ENCODE assay signal across 21 cellular contexts in the genomic region with DNA sequence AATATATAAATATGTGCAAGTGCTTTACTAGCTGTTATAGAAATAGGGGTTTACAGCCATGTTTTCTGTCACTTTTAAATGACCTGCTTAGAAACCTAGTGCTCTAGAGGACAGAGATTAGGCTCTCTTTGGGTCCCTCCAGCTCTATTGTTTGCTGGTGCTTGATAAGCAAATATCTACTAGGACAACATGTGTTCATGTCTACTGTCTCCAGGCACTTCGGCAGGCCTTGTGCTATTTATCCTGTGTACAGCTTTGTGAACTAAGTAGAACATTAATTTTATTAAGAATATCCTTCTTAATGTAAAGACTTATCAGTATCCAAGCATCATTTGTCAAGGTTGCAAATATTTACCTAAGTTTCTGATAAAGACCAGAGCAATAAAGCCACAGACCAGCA. TPM values are rescaled to one million over a fixed set of nuclear protein-coding genes. Genes with fewer than 3 reads are reported as not detected.
DNase-seq lines count a peak whose midpoint lies in the region; ATAC-seq, FAIRE-seq and TF ChIP-seq lines count a peak whose summit lies in the region.
"Had no signal": no experiment of that assay in that cellular context is flagged by ENCODE, and none has a peak within 500 bp of the region (broad histone marks: within the 10 kb centered on the region; RNA-seq: fewer than 3 reads in every experiment).

No MANE protein-coding gene starts in this region.

- peaks cover 32% of the 10 kb centered on the region for H3K4me1 Mint-ChIP-seq in progenitor cell of endocrine pancreas (ENCODE audit: low read depth)
- H3K4me1 Mint-ChIP-seq: CD14-positive monocyte; CD8-positive, alpha-beta memory T cell had no signal

- H3K27ac ChIP-seq in BLaER1: peak overlapping the region; percentile 73
- peak overlapping the region in 2 of 11 experiments; percentile 0 to 21; a peak in 1 of 22 replicates for H3K27ac ChIP-seq in BLaER1 treated with 17β-estradiol and CSF1 and Interleukin-3, amounts not matched to agents 10 nM and 100 nM
- no peak overlapping the region for H3K27ac ChIP-seq in K562 (ENCODE audit: extremely low read depth, low read depth, low read length)

- H3K9me3 Mint-ChIP-seq in progenitor cell of endocrine pancreas (ENCODE audit: low read depth): peaks cover 18% of the 10 kb centered on the region
- H3K9me3 Mint-ChIP-seq: CD4-positive, alpha-beta T cell had no signal

- TF ChIP-seq CTCF in K562 (IDR thresholded peaks at IDR 0.05 in 2 of 3, conservative IDR thresholded peaks at IDR 0.05 in 1 of 3; ENCODE audit: insufficient read depth in 2 of 3, low read depth in 1 of 3, low read length in 3 of 3): no peak
- no peak for TF ChIP-seq CTCF in progenitor cell of endocrine pancreas (IDR thresholded peaks at IDR 0.05; ENCODE audit: unreplicated experiment)

- no peak for TF ChIP-seq EP300 in K562 (IDR thresholded peaks at IDR 0.05; ENCODE audit: low read length)

- no peaks in the 10 kb centered on the region for H3K27me3 ChIP-seq in BLaER1
- no peaks in the 10 kb centered on the region for H3K27me3 ChIP-seq in BLaER1 treated with 17β-estradiol and CSF1 and Interleukin-3, amounts not matched to agents 10 nM and 100 nM
- no peaks in the 10 kb centered on the region for H3K27me3 ChIP-seq in K562 (ENCODE audit: control insufficient read depth in 2 of 2, insufficient read depth in 2 of 2, low read length in 2 of 2)

- peak overlapping the region; percentile 50 for H3K27ac Mint-ChIP-seq in progenitor cell of endocrine pancreas
- H3K27ac Mint-ChIP-seq: CD14-positive monocyte; CD4-positive, alpha-beta T cell; CD8-positive, alpha-beta memory T cell; GM23338; H9 had no signal

- TF ChIP-seq POLR2A in K562 (conservative IDR thresholded peaks at IDR 0.05): no peak

- intact Hi-C loops in K562 (cut with micrococcal nuclease): no loop called here

- BruUV-seq in K562 (replicated peaks; lab: Mats Ljungman, UMichigan): no TSS peak

- H3K4me2 ChIP-seq in BLaER1 (peak overlapping the region; percentile 9; the same call in 1 of the 2 replicates), K562 (ENCODE audit: insufficient read depth, low read length) (peak overlapping the region; percentile 13)
- peak overlapping the region in 6 of 11 experiments; percentile 2 to 90 (median 50); a peak in 5 of 22 replicates for H3K4me2 ChIP-seq in BLaER1 treated with 17β-estradiol and CSF1 and Interleukin-3, amounts not matched to agents 10 nM and 100 nM
- H3K4me2 ChIP-seq: GM23338 had no signal

- H3K9me3 ChIP-seq in BLaER1: peaks cover 27% of the 10 kb centered on the region
- H3K9me3 ChIP-seq in BLaER1 treated with 17β-estradiol and CSF1 and Interleukin-3, amounts not matched to agents 10 nM and 100 nM (replicated peaks in 1 of 11): peaks cover 18 to 36% (median 27%) of the 10 kb centered on the region in 11 experiments; a peak in 21 of 22 replicates
- H3K9me3 ChIP-seq in K562 (replicated peaks; ENCODE audit: control insufficient read depth, insufficient read depth, low read depth, low read length): no peaks in the 10 kb centered on the region; the same call in 1 of the 2 replicates

- H3K36me3 ChIP-seq in BLaER1 (peaks cover 12% of the 10 kb centered on the region; the same call in 1 of the 2 replicates), K562 (ENCODE audit: control insufficient read depth, insufficient read depth, low read length) (no peaks in the 10 kb centered on the region)
- peaks cover 0 to 14% (median 0%) of the 10 kb centered on the region in 11 experiments; a peak in 2 of 22 replicates for H3K36me3 ChIP-seq in BLaER1 treated with 17β-estradiol and CSF1 and Interleukin-3, amounts not matched to agents 10 nM and 100 nM

- CTCF ChIA-PET in K562 (lab: Yijun Ruan, JAX; ENCODE audit: low intra/inter-chr PET ratio): no interaction called here

- DNase-seq in K562 (ENCODE audit: extremely low read depth in 1 of 4, low spot score in 3 of 4) (peak in 2 of 4 experiments; percentile 48 to 66), progenitor cell of endocrine pancreas (ENCODE audit: low spot score, unreplicated experiment) (no peak), SKM-1 (lab: John Stamatoyannopoulos, UW; ENCODE audit: unreplicated experiment) (no peak), NCI-H2107 (lab: John Stamatoyannopoulos, UW) (no peak)
- DNase-seq: CD4-positive, alpha-beta T cell; CD8-positive, alpha-beta memory T cell; DMS 273 treated with DMSO at 0.1 percent for 48 hours; DND-41; H9 had no signal

- no peak for TF ChIP-seq RAD21 in K562 (CRISPR knock-in tag; conservative IDR thresholded peaks at IDR 0.05 in 1 of 2, IDR thresholded peaks at IDR 0.05 in 1 of 2)

- H3K4me1 ChIP-seq in BLaER1 (peaks cover 49% of the 10 kb centered on the region), K562 (replicated peaks in 1 of 2; ENCODE audit: control insufficient read depth in 2 of 2, insufficient read depth in 2 of 2, low read length in 2 of 2) (peaks cover 0 to 34% of the 10 kb centered on the region in 2 experiments; a peak in 2 of 5 replicates)
- peaks cover 31 to 58% (median 47%) of the 10 kb centered on the region in 10 experiments for H3K4me1 ChIP-seq in BLaER1 treated with 17β-estradiol and CSF1 and Interleukin-3, amounts not matched to agents 10 nM and 100 nM

- H4K20me1 ChIP-seq in BLaER1: no peaks in the 10 kb centered on the region
- no peaks in the 10 kb centered on the region for H4K20me1 ChIP-seq in BLaER1 treated with 17β-estradiol and CSF1 and Interleukin-3, amounts not matched to agents 10 nM and 100 nM
- H4K20me1 ChIP-seq in K562 (replicated peaks; ENCODE audit: control insufficient read depth, insufficient read depth, low read length): no peaks in the 10 kb centered on the region

- in situ Hi-C loops in K562 (cut with MboI): loop anchor here (10.0 kb wide), 1 partner anchor 118 kb away; no protein-coding TSS in a partner anchor

- H3K4me3 Mint-ChIP-seq in progenitor cell of endocrine pancreas (ENCODE audit: low read depth): peak overlapping the region; percentile 22
- H3K4me3 Mint-ChIP-seq: CD14-positive monocyte; CD4-positive, alpha-beta T cell; CD8-positive, alpha-beta memory T cell; GM23338; H9 had no signal

- no peak for FAIRE-seq in K562 (lab: Jason Lieb, UNC)
- FAIRE-seq: D721Med, G401.6, GM12892 had no signal

- 0% methylated on average over 1 of the region's 1 CpG for WGBS in K562 (ENCODE audit: insufficient coverage, low coverage, missing lambda C conversion rate)

- no peaks in the 10 kb centered on the region for H3K9me1 ChIP-seq in K562 (ENCODE audit: control insufficient read depth, insufficient read depth, low read length)

- POLR2A ChIA-PET in K562 (lab: Yijun Ruan, JAX): interaction anchor here (1.0 kb wide), 1 partner anchor 12 kb away, joined by 4 read pairs; no protein-coding TSS in a partner anchor

- no peak overlapping the region for H3K4me3 ChIP-seq in BLaER1
- H3K4me3 ChIP-seq in BLaER1 treated with 17β-estradiol and CSF1 and Interleukin-3, amounts not matched to agents 10 nM and 100 nM: no peak overlapping the region
- no peak overlapping the region for H3K4me3 ChIP-seq in K562
- H3K4me3 ChIP-seq: GM23338 had no signal

- peak; percentile 67 for ATAC-seq in K562
- ATAC-seq in GM21526 (IDR thresholded peaks at IDR 0.05; ENCODE audit: low FRiP score, unreplicated experiment): no peak
- ATAC-seq: GM23338, HCT116 had no signal

- H3K9ac ChIP-seq in BLaER1: no peak overlapping the region
- no peak overlapping the region for H3K9ac ChIP-seq in BLaER1 treated with 17β-estradiol and CSF1 and Interleukin-3, amounts not matched to agents 10 nM and 100 nM
- peak overlapping the region in 1 of 2 experiments; percentile 16; a peak in 1 of 4 replicates for H3K9ac ChIP-seq in K562 (ENCODE audit: insufficient read depth in 1 of 2, low read depth in 2 of 2, low read length in 2 of 2)

- no peaks in the 10 kb centered on the region for H3K79me2 ChIP-seq in K562 (ENCODE audit: control insufficient read depth, insufficient read depth, low read length)

- peak overlapping the region; percentile 65 for H2AFZ ChIP-seq in K562 (ENCODE audit: low read depth, low read length)
- H2AFZ ChIP-seq: GM23338 had no signal

- peaks cover 4% of the 10 kb centered on the region for H3K27me3 Mint-ChIP-seq in progenitor cell of endocrine pancreas

- peaks cover 27% of the 10 kb centered on the region for H3K36me3 Mint-ChIP-seq in progenitor cell of endocrine pancreas (ENCODE audit: insufficient read depth)
- H3K36me3 Mint-ChIP-seq: CD14-positive monocyte; CD8-positive, alpha-beta memory T cell had no signal

TF ChIP-seq in K562, 482 proteins besides CTCF, POLR2A, EP300 and RAD21 (continues in another document):
- no peak for TF ChIP-seq NR4A1 (CRISPR knock-in tag; IDR thresholded peaks at IDR 0.05)
- 0 out of 2 replicates have a peak, but pooled peaks have one; percentile 33 for TF ChIP-seq NR4A1 (tag; IDR thresholded peaks at IDR 0.05)

RNA-seq across cellular contexts. Expression of a gene that starts 11.9 kb away (rescaled TPM):
- total RNA-seq in K562 (2011; cell fraction: chromatin; rRNA removed; ENCODE audit: low replicate concordance): not detected in 2 replicates
- total RNA-seq in K562 (2011; cell fraction: nucleolus; rRNA removed): not detected in 2 replicates
- not detected in 2 replicates for total RNA-seq in K562 (2011; cell fraction: nucleoplasm; rRNA removed)
- total RNA-seq in K562 (2014; rRNA removed) (not detected in 2 replicates), K562 (2014; rRNA removed; fragmentation: Illumina TruSeq; extraction: Trizol) (not detected in 2 replicates), K562 (2015; rRNA removed; fragmentation: Illumina TruSeq; extraction: Trizol) (not detected in 2 replicates), K562 (2021) (not detected in 2 replicates), progenitor cell of endocrine pancreas (21.7 and 24.4 TPM in 2 replicates)
- polyA plus RNA-seq in K562 (2011; rRNA removed) (not detected in 2 replicates), K562 (2014; fragmentation: Illumina TruSeq; extraction: Trizol) (not detected in 2 replicates), K562 (2014; fragmentation: Nextera tagmentation; extraction: Ambion mirVana) (not detected), K562 (2014; rRNA removed) (not detected in 2 replicates)
- polyA plus RNA-seq in K562 (2011; cell fraction: cytosol; rRNA removed): not detected in 2 replicates
- polyA plus RNA-seq in K562 (2011; cell fraction: nucleus; rRNA removed): not detected in 2 replicates
- not detected in 2 replicates for polyA plus RNA-seq in K562 (2012)
- not detected in 2 replicates for polyA minus RNA-seq in K562 (2011; rRNA and poly(A)+ RNA removed)
- not detected in 2 replicates for polyA minus RNA-seq in K562 (2011; cell fraction: cytosol; rRNA and poly(A)+ RNA removed)
- polyA minus RNA-seq in K562 (2011; cell fraction: nucleus; rRNA and poly(A)+ RNA removed): not detected in 2 replicates
- total RNA-seq: A172; CD4-positive, alpha-beta T cell; CD8-positive, alpha-beta memory T cell; H4 had no signal
- polyA plus RNA-seq: BJ; CD14-positive monocyte; CD8-positive, alpha-beta memory T cell had no signal

Comparison
In these comparisons a context has a peak if more than half of its experiments do, and no peak if none do; other contexts are left out.
1. RNA of a gene that starts 11.9 kb away (total RNA-seq): 21.7 to 24.4 TPM in progenitor cell of endocrine pancreas; not detected in K562; every median in the first group is over 10 times any median in the second.
2. Peak in every context shown above with its lines, with median percentiles within 50 percentile points of each other: H3K4me2 ChIP-seq.